8 cellular contexts compared by ENCODE assay signal in the genomic region with DNA sequence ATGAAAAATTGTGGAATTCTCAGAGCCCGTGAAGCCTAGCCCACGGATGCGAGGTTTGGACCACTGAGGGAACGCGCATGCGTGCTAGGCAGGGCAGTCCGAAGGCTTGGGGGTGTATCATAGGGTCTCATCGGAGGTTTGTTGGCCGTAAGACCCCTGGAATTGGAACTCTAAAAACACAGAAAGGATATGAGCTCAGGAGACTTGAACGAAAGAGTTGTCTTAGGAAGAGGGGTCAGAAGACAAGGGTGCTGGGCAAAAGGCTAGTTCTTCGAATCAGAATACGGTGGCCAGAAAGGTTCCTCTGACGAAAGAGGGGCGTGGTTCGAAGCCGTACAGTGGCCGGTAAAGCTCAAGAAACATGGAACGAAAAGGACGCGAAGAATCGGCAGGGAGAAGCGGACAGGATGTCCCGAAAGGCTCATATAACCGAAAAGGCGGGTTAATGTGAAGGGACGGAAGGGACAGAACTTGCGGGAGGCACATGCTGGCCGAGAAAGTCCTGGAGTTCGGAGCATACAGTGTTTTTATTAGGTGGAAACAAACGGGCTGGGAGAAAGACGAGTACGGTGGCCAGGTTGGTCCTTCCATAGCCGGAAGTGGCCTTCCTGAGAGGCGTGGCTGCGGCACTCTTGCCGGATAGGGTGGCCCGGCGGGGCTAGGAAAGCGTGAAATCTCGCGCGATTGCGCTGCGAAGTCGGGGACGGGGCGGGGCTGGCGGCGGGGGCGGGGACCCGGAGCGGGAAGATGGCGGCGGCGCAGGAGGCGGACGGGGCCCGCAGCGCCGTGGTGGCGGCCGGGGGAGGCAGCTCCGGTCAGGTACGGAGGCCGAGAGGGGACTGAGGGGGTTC. TPM values are rescaled to one million over a fixed set of nuclear protein-coding genes. Genes with fewer than 3 reads are reported as not detected.
DNase-seq lines count a peak whose midpoint lies in the region; ATAC-seq and TF ChIP-seq lines count a peak whose summit lies in the region.

A gene with protein sequence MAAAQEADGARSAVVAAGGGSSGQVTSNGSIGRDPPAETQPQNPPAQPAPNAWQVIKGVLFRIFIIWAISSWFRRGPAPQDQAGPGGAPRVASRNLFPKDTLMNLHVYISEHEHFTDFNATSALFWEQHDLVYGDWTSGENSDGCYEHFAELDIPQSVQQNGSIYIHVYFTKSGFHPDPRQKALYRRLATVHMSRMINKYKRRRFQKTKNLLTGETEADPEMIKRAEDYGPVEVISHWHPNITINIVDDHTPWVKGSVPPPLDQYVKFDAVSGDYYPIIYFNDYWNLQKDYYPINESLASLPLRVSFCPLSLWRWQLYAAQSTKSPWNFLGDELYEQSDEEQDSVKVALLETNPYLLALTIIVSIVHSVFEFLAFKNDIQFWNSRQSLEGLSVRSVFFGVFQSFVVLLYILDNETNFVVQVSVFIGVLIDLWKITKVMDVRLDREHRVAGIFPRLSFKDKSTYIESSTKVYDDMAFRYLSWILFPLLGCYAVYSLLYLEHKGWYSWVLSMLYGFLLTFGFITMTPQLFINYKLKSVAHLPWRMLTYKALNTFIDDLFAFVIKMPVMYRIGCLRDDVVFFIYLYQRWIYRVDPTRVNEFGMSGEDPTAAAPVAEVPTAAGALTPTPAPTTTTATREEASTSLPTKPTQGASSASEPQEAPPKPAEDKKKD (plus strand): TSS at position 732 of the 851 bp plus-strand sequence. CDS start 16 bp downstream, at position 748.

- H3K27me3 Mint-ChIP-seq in activated CD4-positive, alpha-beta T cell treated with anti-CD3 and anti-CD28 coated beads, Interleukin-2, amount 10 ng/mL, durations not matched to agents 7 days and 5 days: no peaks in the 10 kb centered on the region

- H3K27ac Mint-ChIP-seq in activated CD4-positive, alpha-beta T cell treated with anti-CD3 and anti-CD28 coated beads, Interleukin-2, amount 10 ng/mL, durations not matched to agents 7 days and 5 days: peak within 1 kb of the TSS; percentile 98

- H3K4me3 ChIP-seq in coronary artery: peak within 1 kb of the TSS; percentile 83

- CTCF ChIA-PET in activated CD4-positive, alpha-beta T cell treated with anti-CD3 and anti-CD28 coated beads, Interleukin-2, amount 10 ng/mL, durations not matched to agents 7 days and 5 days (lab: Charles Lee): interaction anchor here (0.6 to 1.2 kb wide), 5 partner anchors 20 to 67 kb away, joined by 3 to 4 read pairs (median 3); no protein-coding TSS in a partner anchor

- TF ChIP-seq CTCF in coronary artery (IDR thresholded peaks at IDR 0.05): no peak

- peak within 1 kb of the TSS; percentile 95 for H3K4me3 Mint-ChIP-seq in activated CD4-positive, alpha-beta T cell treated with anti-CD3 and anti-CD28 coated beads, Interleukin-2, amount 10 ng/mL, durations not matched to agents 7 days and 5 days

- intact Hi-C loops in left colon (cut with DNase I, micrococcal nuclease): loop anchor here in 1 of 2 donors (10.0 kb wide), 1 partner anchor 50 kb away; a partner anchor contains a TSS

- peak within 1 kb of the TSS; percentile 90 to 92 for H3K27ac ChIP-seq in coronary artery

- H3K9me3 Mint-ChIP-seq in activated CD4-positive, alpha-beta T cell treated with anti-CD3 and anti-CD28 coated beads, Interleukin-2, amount 10 ng/mL, durations not matched to agents 7 days and 5 days: no peaks in the 10 kb centered on the region

- POLR2A ChIA-PET in activated CD4-positive, alpha-beta T cell treated with anti-CD3 and anti-CD28 coated beads, Interleukin-2, amount 10 ng/mL, durations not matched to agents 7 days and 5 days (lab: Charles Lee): interaction anchor here (0.6 kb wide), 1 partner anchor 1078 kb away, joined by 3 read pairs; no protein-coding TSS in a partner anchor

- no peaks in the 10 kb centered on the region for H3K36me3 Mint-ChIP-seq in activated CD4-positive, alpha-beta T cell treated with anti-CD3 and anti-CD28 coated beads, Interleukin-2, amount 10 ng/mL, durations not matched to agents 7 days and 5 days (ENCODE audit: low read depth)

- ATAC-seq in GM19372 (IDR thresholded peaks at IDR 0.05; ENCODE audit: low read depth, unreplicated experiment) (peak; percentile 85), HG03521 (IDR thresholded peaks at IDR 0.05; ENCODE audit: unreplicated experiment) (peak; percentile 77), left colon (peak; percentile 94)

- DNase-seq in C1 segment of cervical spinal cord (lab: John Stamatoyannopoulos, UW): peak; percentile 58 to 98 (median 95)
- peak; percentile 99 for DNase-seq in NCI-H69 (lab: John Stamatoyannopoulos, UW)
- DNase-seq in activated CD4-positive, alpha-beta T cell treated with anti-CD3 and anti-CD28 coated beads, Interleukin-2, amount 10 ng/mL, durations not matched to agents 7 days and 5 days: peak; percentile 97
- DNase-seq in coronary artery (ENCODE audit: low spot score): peak; percentile 96
- DNase-seq in left colon: peak; percentile 97
- DNase-seq in stimulated activated CD4-positive, alpha-beta T cell treated with anti-CD3 and anti-CD28 coated beads, Interleukin-1b, Interleukin-23, amount 100 ng/mL, for 4 hours (ENCODE audit: low read depth in 2 of 2): peak; percentile 94 to 97

- peaks cover 38% of the 10 kb centered on the region for H3K4me1 Mint-ChIP-seq in activated CD4-positive, alpha-beta T cell treated with anti-CD3 and anti-CD28 coated beads, Interleukin-2, amount 10 ng/mL, durations not matched to agents 7 days and 5 days

RNA-seq across cellular contexts. Expression of the gene that starts here (rescaled TPM):
- 10 to 100 TPM; 70.6 to 72.8 TPM for total RNA-seq in activated CD4-positive, alpha-beta T cell treated with anti-CD3 and anti-CD28 coated beads, Interleukin-2, amount 10 ng/mL, durations not matched to agents 7 days and 5 days
- total RNA-seq in left colon: 100 to 1,000 TPM; 113 to 129 TPM

Comparison
In these comparisons a context has a peak if more than half of its experiments do, and no peak if none do; other contexts are left out.
1. Peak in every context shown above with its lines: DNase-seq, ATAC-seq, H3K4me3 ChIP-seq and H3K27ac ChIP-seq.